2 cellular contexts compared by ENCODE assay signal in the genomic region with DNA sequence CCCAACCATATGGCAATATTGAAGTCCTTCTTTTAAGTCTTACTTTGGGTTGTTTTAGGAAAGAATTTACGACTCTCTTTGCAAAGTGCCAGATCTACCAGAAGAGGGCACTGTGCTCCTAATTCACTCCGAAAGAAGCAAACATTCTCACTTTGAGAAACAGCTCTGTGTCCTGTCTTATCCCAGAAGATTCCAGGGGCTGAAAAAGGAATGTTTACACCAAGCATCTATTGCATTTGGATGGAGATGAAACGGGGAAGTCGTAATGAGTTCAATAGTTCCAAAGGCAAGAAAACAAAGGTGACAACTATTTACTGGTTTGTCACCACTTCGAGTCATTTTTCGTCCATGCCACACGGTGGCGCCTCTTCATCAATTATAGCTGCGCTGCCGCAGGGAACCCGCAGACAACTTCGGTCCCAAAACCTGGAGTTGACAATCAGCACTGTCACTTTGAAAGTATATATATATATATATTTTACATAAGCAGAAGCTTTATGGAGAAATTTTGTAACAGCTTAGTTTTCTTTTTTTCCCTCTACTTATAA.
TF ChIP-seq lines count a peak whose summit lies in the region.

No MANE protein-coding gene starts in this region.

TF ChIP-seq in HCT116, 20 proteins besides CTCF, POLR2A, EP300 and RAD21 (continued from another document):
- TF ChIP-seq, protein P1, sequence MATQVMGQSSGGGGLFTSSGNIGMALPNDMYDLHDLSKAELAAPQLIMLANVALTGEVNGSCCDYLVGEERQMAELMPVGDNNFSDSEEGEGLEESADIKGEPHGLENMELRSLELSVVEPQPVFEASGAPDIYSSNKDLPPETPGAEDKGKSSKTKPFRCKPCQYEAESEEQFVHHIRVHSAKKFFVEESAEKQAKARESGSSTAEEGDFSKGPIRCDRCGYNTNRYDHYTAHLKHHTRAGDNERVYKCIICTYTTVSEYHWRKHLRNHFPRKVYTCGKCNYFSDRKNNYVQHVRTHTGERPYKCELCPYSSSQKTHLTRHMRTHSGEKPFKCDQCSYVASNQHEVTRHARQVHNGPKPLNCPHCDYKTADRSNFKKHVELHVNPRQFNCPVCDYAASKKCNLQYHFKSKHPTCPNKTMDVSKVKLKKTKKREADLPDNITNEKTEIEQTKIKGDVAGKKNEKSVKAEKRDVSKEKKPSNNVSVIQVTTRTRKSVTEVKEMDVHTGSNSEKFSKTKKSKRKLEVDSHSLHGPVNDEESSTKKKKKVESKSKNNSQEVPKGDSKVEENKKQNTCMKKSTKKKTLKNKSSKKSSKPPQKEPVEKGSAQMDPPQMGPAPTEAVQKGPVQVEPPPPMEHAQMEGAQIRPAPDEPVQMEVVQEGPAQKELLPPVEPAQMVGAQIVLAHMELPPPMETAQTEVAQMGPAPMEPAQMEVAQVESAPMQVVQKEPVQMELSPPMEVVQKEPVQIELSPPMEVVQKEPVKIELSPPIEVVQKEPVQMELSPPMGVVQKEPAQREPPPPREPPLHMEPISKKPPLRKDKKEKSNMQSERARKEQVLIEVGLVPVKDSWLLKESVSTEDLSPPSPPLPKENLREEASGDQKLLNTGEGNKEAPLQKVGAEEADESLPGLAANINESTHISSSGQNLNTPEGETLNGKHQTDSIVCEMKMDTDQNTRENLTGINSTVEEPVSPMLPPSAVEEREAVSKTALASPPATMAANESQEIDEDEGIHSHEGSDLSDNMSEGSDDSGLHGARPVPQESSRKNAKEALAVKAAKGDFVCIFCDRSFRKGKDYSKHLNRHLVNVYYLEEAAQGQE (IDR thresholded peaks at IDR 0.05; ENCODE audit: low read depth) = no peak
- TF ChIP-seq ZFX (IDR thresholded peaks at IDR 0.05) = no peak
- TF ChIP-seq ZNF274 (IDR thresholded peaks at IDR 0.05; ENCODE audit: low read depth, low read length) = no peak
- TF ChIP-seq, protein P2, sequence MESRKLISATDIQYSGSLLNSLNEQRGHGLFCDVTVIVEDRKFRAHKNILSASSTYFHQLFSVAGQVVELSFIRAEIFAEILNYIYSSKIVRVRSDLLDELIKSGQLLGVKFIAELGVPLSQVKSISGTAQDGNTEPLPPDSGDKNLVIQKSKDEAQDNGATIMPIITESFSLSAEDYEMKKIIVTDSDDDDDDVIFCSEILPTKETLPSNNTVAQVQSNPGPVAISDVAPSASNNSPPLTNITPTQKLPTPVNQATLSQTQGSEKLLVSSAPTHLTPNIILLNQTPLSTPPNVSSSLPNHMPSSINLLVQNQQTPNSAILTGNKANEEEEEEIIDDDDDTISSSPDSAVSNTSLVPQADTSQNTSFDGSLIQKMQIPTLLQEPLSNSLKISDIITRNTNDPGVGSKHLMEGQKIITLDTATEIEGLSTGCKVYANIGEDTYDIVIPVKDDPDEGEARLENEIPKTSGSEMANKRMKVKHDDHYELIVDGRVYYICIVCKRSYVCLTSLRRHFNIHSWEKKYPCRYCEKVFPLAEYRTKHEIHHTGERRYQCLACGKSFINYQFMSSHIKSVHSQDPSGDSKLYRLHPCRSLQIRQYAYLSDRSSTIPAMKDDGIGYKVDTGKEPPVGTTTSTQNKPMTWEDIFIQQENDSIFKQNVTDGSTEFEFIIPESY (IDR thresholded peaks at IDR 0.05; ENCODE audit: extremely low read depth, insufficient replicate concordance, low read length) = no peak
- no peak for TF ChIP-seq CEBPB (IDR thresholded peaks at IDR 0.05; ENCODE audit: low read depth)
- no peak for TF ChIP-seq MAX (IDR thresholded peaks at IDR 0.05)
- TF ChIP-seq CBX3 (IDR thresholded peaks at IDR 0.05; ENCODE audit: low read depth) = no peak
- no peak for TF ChIP-seq YY1 (IDR thresholded peaks at IDR 0.05; ENCODE audit: extremely low read depth, insufficient replicate concordance, low read depth, low read length)
- no peak for TF ChIP-seq FOSL1 (IDR thresholded peaks at IDR 0.05; ENCODE audit: low read depth)
- no peak for TF ChIP-seq SRF (IDR thresholded peaks at IDR 0.05; ENCODE audit: low read depth)
- TF ChIP-seq TCF7L2 (IDR thresholded peaks at IDR 0.05; ENCODE audit: borderline replicate concordance, extremely low read depth, insufficient read depth, insufficient read length) = no peak
TF ChIP-seq in HCT116: peak in this region for 0.

TF ChIP-seq in SK-N-SH treated with all-trans-retinoic acid at 6 μM for 48 hours, 23 proteins besides CTCF, POLR2A, EP300 and RAD21 (continued from another document):
- TF ChIP-seq ARNTL (CRISPR knock-in tag; IDR thresholded peaks at IDR 0.05; ENCODE audit: borderline replicate concordance, low read depth) (no peak), ESRRG (CRISPR knock-in tag; IDR thresholded peaks at IDR 0.05) (no peak), ISL1 (CRISPR knock-in tag; IDR thresholded peaks at IDR 0.05) (no peak), PPARA (CRISPR knock-in tag; IDR thresholded peaks at IDR 0.05; ENCODE audit: borderline replicate concordance) (no peak), GLIS3 (CRISPR knock-in tag; IDR thresholded peaks at IDR 0.05) (no peak), CSRNP3 (CRISPR knock-in tag; IDR thresholded peaks at IDR 0.05) (no peak), ZNF565 (CRISPR knock-in tag; conservative IDR thresholded peaks at IDR 0.05; ENCODE audit: low read depth) (no peak), SNAI2 (CRISPR knock-in tag; IDR thresholded peaks at IDR 0.05) (no peak), ZNF70 (CRISPR knock-in tag; IDR thresholded peaks at IDR 0.05) (no peak), BACH2 (CRISPR knock-in tag; IDR thresholded peaks at IDR 0.05; ENCODE audit: borderline replicate concordance) (no peak), TSHZ2 (CRISPR knock-in tag; IDR thresholded peaks at IDR 0.05) (no peak)
